In the genomic region with DNA sequence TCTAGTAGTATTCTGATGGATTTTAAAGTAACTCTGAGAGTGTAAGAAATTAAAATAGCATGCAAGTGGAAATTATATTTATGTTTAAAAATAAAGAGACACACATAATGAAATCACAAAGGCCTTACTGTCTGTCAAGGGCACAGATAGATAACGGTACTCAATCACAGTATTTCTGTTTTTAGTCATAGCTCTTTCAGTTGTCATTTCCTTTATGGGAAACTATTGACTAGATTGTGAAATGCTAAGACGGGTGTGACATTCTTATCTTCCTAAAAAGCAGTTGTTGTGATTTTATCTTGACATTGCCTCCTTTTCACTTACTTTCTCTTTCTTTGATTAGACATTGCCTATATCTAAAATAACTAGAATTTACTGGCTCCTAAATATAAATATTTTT, we compare ENCODE assay signal across 20 cellular contexts.
DNase-seq lines count a peak whose midpoint lies in the region; ATAC-seq and TF ChIP-seq lines count a peak whose summit lies in the region.
"Had no signal": no experiment of that assay in that cellular context is flagged by ENCODE, and none has a peak within 500 bp of the region (broad histone marks: within the 10 kb centered on the region; RNA-seq: fewer than 3 reads in every experiment).

No MANE protein-coding gene starts in this region.

- H3K56ac ChIP-seq in mesendoderm (ENCODE audit: low read length) = no peak overlapping the region

- H3K9me3 Mint-ChIP-seq in T-helper 2 cell treated with Interferon-gamma antibody and Interleukin-4, amounts not matched to agents 5 μg/mL and 100 μg/mL, for 36 hours = no peaks in the 10 kb centered on the region
- H3K9me3 Mint-ChIP-seq: activated naive CD4-positive, alpha-beta T cell treated with anti-CD3 and anti-CD28 coated beads for 36 hours; neural crest cell had no signal

- no peaks in the 10 kb centered on the region for H3K9me3 ChIP-seq in upper lobe of right lung
- H3K9me3 ChIP-seq: right atrium auricular region, vagina had no signal

- H2AK5ac ChIP-seq in mesendoderm (ENCODE audit: low read length) = no peak overlapping the region

- H3K36me3 ChIP-seq in mesendoderm (ENCODE audit: control insufficient read depth, insufficient read depth, low read length) (no peaks in the 10 kb centered on the region), upper lobe of right lung (no peaks in the 10 kb centered on the region)
- H3K36me3 ChIP-seq: right atrium auricular region, vagina had no signal

- H3K27ac ChIP-seq in mesendoderm (ENCODE audit: low read depth, low read length) = no peak overlapping the region
- H3K27ac ChIP-seq in upper lobe of right lung = no peak overlapping the region
- H3K27ac ChIP-seq: C4-2B, right atrium auricular region, vagina had no signal

- WGBS in mesendoderm (ENCODE audit: extremely low coverage, insufficient coverage, low lambda C conversion rate) = no CpG with 5 or more reads among the region's 2 CpGs

- no peak overlapping the region for H2BK120ac ChIP-seq in mesendoderm (ENCODE audit: low read depth, low read length)

- H2BK5ac ChIP-seq in mesendoderm (ENCODE audit: low read length) = no peak overlapping the region

- no peaks in the 10 kb centered on the region for H3K4me1 ChIP-seq in mesendoderm (ENCODE audit: control insufficient read depth, low read depth, low read length)
- H3K4me1 ChIP-seq in upper lobe of right lung = no peaks in the 10 kb centered on the region
- H3K4me1 ChIP-seq: right atrium auricular region, vagina had no signal

- no peak overlapping the region for H3K9ac ChIP-seq in mesendoderm (ENCODE audit: low read length)

- no peak overlapping the region for H2BK15ac ChIP-seq in mesendoderm (replicated peaks; ENCODE audit: low read depth)

- ATAC-seq in GM18867 (IDR thresholded peaks at IDR 0.05; ENCODE audit: unreplicated experiment) (peak; percentile 79), GM21723 (IDR thresholded peaks at IDR 0.05; ENCODE audit: unreplicated experiment) (peak; percentile 87), HG03108 (IDR thresholded peaks at IDR 0.05; ENCODE audit: unreplicated experiment) (peak; percentile 79), HG02588 (IDR thresholded peaks at IDR 0.05; ENCODE audit: unreplicated experiment) (no peak), upper lobe of right lung (no peak)
- ATAC-seq: T-helper 17 cell had no signal

- H4K8ac ChIP-seq in mesendoderm (ENCODE audit: low read depth, low read length) = no peak overlapping the region

- no peak overlapping the region for H3K18ac ChIP-seq in mesendoderm (ENCODE audit: low read length)

- no peak overlapping the region for H3K4ac ChIP-seq in mesendoderm (ENCODE audit: low read depth, low read length)

- no peak overlapping the region for H3K4me3 Mint-ChIP-seq in T-helper 2 cell treated with Interferon-gamma antibody and Interleukin-4, amounts not matched to agents 5 μg/mL and 100 μg/mL, for 36 hours
- H3K4me3 Mint-ChIP-seq: activated naive CD4-positive, alpha-beta T cell treated with anti-CD3 and anti-CD28 coated beads for 36 hours; neural crest cell; T-helper 17 cell had no signal

- H4K5ac ChIP-seq in mesendoderm (ENCODE audit: low read length) = no peak overlapping the region

- no peak overlapping the region for H3K23ac ChIP-seq in mesendoderm (ENCODE audit: low read length)

- no peaks in the 10 kb centered on the region for H3K79me2 ChIP-seq in mesendoderm (ENCODE audit: control insufficient read depth, insufficient read depth, low read length)

- H3K27me3 ChIP-seq in mesendoderm (ENCODE audit: insufficient read depth, low read length, poor library complexity) (no peaks in the 10 kb centered on the region), upper lobe of right lung (no peaks in the 10 kb centered on the region)
- H3K27me3 ChIP-seq: right atrium auricular region, vagina had no signal

- no peaks in the 10 kb centered on the region for H3K4me1 Mint-ChIP-seq in T-helper 2 cell treated with Interferon-gamma antibody and Interleukin-4, amounts not matched to agents 5 μg/mL and 100 μg/mL, for 36 hours (ENCODE audit: low read depth)
- H3K4me1 Mint-ChIP-seq: T-helper 17 cell had no signal

- DNase-seq in mesendoderm = peak; percentile 51
- DNase-seq in T-helper 2 cell treated with Interferon-gamma antibody and Interleukin-4, amounts not matched to agents 5 μg/mL and 100 μg/mL, for 36 hours (ENCODE audit: low spot score) = no peak
- DNase-seq in upper lobe of right lung = no peak
- DNase-seq: activated CD4-positive, CD25-positive, alpha-beta regulatory T cell treated with anti-CD3 and anti-CD28 coated beads, Interleukin-2, amount 50 U/mL, for 72 hours; activated CD8-positive, alpha-beta memory T cell treated with anti-CD3 and anti-CD28 coated beads, Interleukin-2, amount 50 U/mL, for 4 hours; activated naive CD4-positive, alpha-beta T cell treated with anti-CD3 and anti-CD28 coated beads for 36 hours; EL; NCI-H187 treated with DMSO at 0.1 percent for 48 hours; NCI-H526; RPMI8226; stimulated activated naive CD4-positive, alpha-beta T cell; T-helper 17 cell had no signal

- no peak overlapping the region for H3K4me3 ChIP-seq in mesendoderm (ENCODE audit: low read length)
- no peak overlapping the region for H3K4me3 ChIP-seq in upper lobe of right lung
- H3K4me3 ChIP-seq: right atrium auricular region, vagina had no signal

- intact Hi-C loops in upper lobe of right lung (cut with DNase I) = no loop called here

- TF ChIP-seq CTCF in upper lobe of right lung (IDR thresholded peaks at IDR 0.05) = no peak

- no peaks in the 10 kb centered on the region for H3K79me1 ChIP-seq in mesendoderm (ENCODE audit: low read length)

- no peaks in the 10 kb centered on the region for H3K36me3 Mint-ChIP-seq in T-helper 2 cell treated with Interferon-gamma antibody and Interleukin-4, amounts not matched to agents 5 μg/mL and 100 μg/mL, for 36 hours (ENCODE audit: low read depth)

- H3K27ac Mint-ChIP-seq in T-helper 2 cell treated with Interferon-gamma antibody and Interleukin-4, amounts not matched to agents 5 μg/mL and 100 μg/mL, for 36 hours = no peak overlapping the region
- H3K27ac Mint-ChIP-seq: activated naive CD4-positive, alpha-beta T cell treated with anti-CD3 and anti-CD28 coated beads for 36 hours; T-helper 17 cell had no signal

- H3K27me3 Mint-ChIP-seq in T-helper 2 cell treated with Interferon-gamma antibody and Interleukin-4, amounts not matched to agents 5 μg/mL and 100 μg/mL, for 36 hours (ENCODE audit: low read depth) = no peaks in the 10 kb centered on the region
- H3K27me3 Mint-ChIP-seq: T-helper 17 cell had no signal

- H3K4me2 ChIP-seq in mesendoderm (ENCODE audit: low read length) = no peak overlapping the region

Comparison
In these comparisons a context has a peak if more than half of its experiments do, and no peak if none do; other contexts are left out.
1. ATAC-seq: peak in GM18867 (single experiment), GM21723 (single experiment) and HG03108 (single experiment); none in HG02588 (single experiment) and upper lobe of right lung (single experiment).